Comparison of ENCODE assay signal across 12 cellular contexts in genomic region chr2:241940329-241940728, GRCh38.
DNase-seq lines count a peak whose midpoint lies in the region; ATAC-seq, FAIRE-seq and TF ChIP-seq lines count a peak whose summit lies in the region.
"Had no signal": no experiment of that assay in that cellular context is flagged by ENCODE, and none has a peak within 500 bp of the region (broad histone marks: within the 10 kb centered on the region; RNA-seq: fewer than 3 reads in every experiment).

No MANE protein-coding gene starts in this region.

- 82% methylated on average over 7 of the region's 7 CpGs for WGBS in SK-N-SH (ENCODE audit: low lambda C conversion rate)

- H3K9ac ChIP-seq in SK-N-SH (no peak overlapping the region), neural cell (ENCODE audit: low read length) (no peak overlapping the region), kidney (ENCODE audit: low read length in 2 of 2) (no peak overlapping the region)

- POLR2A ChIA-PET in SK-N-SH (lab: Yijun Ruan, JAX) (no interaction called here), HEK293 (lab: Yijun Ruan, JAX) (no interaction called here), WTC11 (lab: Charles Lee) (no interaction called here)

- H3K4me1 ChIP-seq in SK-N-SH (ENCODE audit: control insufficient read depth in 1 of 2, insufficient read depth in 2 of 2, low read depth in 1 of 2, low read length in 1 of 2) = peaks cover 4 to 11% of the 10 kb centered on the region in 2 experiments; a peak in 1 of 4 replicates
- H3K4me1 ChIP-seq in HEK293 (ENCODE audit: control insufficient read depth, insufficient read depth, low read length) = no peaks in the 10 kb centered on the region
- no peaks in the 10 kb centered on the region for H3K4me1 ChIP-seq in kidney (ENCODE audit: control insufficient read depth in 1 of 2, insufficient read depth in 1 of 2, low read depth in 1 of 2, low read length in 2 of 2)
- H3K4me1 ChIP-seq: gastrocnemius medialis, transverse colon had no signal

- no peak overlapping the region; the same call in 1 of the 2 replicates for H3K27ac Mint-ChIP-seq in WTC11

- DNase-seq in SK-N-SH = no peak
- DNase-seq in WTC11 (ENCODE audit: low spot score) = no peak
- no peak for DNase-seq in caudate nucleus (lab: John Stamatoyannopoulos, UW)
- no peak for DNase-seq in kidney
- DNase-seq: aorta; gastrocnemius medialis; stimulated activated CD4-positive, alpha-beta T cell treated with anti-CD3 and anti-CD28 coated beads, Interleukin-2, amount 100 ng/mL, for 24 hours; transverse colon had no signal

- TF ChIP-seq EP300 in SK-N-SH (IDR thresholded peaks at IDR 0.05; ENCODE audit: borderline replicate concordance in 1 of 2, low read depth in 1 of 2, low read length in 1 of 2) (no peak), neural cell (conservative IDR thresholded peaks at IDR 0.05; ENCODE audit: poor library complexity, severe bottlenecking) (no peak)

- no peaks in the 10 kb centered on the region for H3K27me3 ChIP-seq in SK-N-SH (ENCODE audit: insufficient read depth)
- H3K27me3 ChIP-seq in neural cell (ENCODE audit: insufficient read depth, low read depth, low read length) = no peaks in the 10 kb centered on the region
- H3K27me3 ChIP-seq: transverse colon had no signal

- no peak for ATAC-seq in SK-N-SH treated with all-trans-retinoic acid at 6 μM for 48 hours
- ATAC-seq in WTC11 = no peak
- ATAC-seq in HG03439 (IDR thresholded peaks at IDR 0.05; ENCODE audit: unreplicated experiment) = no peak
- ATAC-seq: gastrocnemius medialis had no signal

- H3K9me3 ChIP-seq in SK-N-SH = no peaks in the 10 kb centered on the region
- no peaks in the 10 kb centered on the region for H3K9me3 ChIP-seq in HEK293 (ENCODE audit: control insufficient read depth, insufficient read depth, low read depth, low read length)
- no peaks in the 10 kb centered on the region for H3K9me3 ChIP-seq in neural cell (ENCODE audit: low read length)
- no peaks in the 10 kb centered on the region for H3K9me3 ChIP-seq in kidney (ENCODE audit: control insufficient read depth in 1 of 2, low read length in 2 of 2)
- H3K9me3 ChIP-seq: gastrocnemius medialis, transverse colon had no signal

- H4K20me1 ChIP-seq in SK-N-SH (ENCODE audit: insufficient read depth) (no peaks in the 10 kb centered on the region), neural cell (ENCODE audit: insufficient read depth) (no peaks in the 10 kb centered on the region)

- peaks cover 4% of the 10 kb centered on the region; the same call in 1 of the 2 replicates for H3K4me1 Mint-ChIP-seq in WTC11

- no peaks in the 10 kb centered on the region for H3K36me3 ChIP-seq in SK-N-SH (replicated peaks in 1 of 2; ENCODE audit: control insufficient read depth in 1 of 2, insufficient read depth in 2 of 2, low read length in 1 of 2)
- no peaks in the 10 kb centered on the region for H3K36me3 ChIP-seq in HEK293 (ENCODE audit: control insufficient read depth in 2 of 2, insufficient read depth in 1 of 2, low read length in 2 of 2)
- H3K36me3 ChIP-seq in neural cell (ENCODE audit: insufficient read depth, low read length) = no peaks in the 10 kb centered on the region
- H3K36me3 ChIP-seq in kidney (ENCODE audit: control insufficient read depth in 1 of 2, insufficient read depth in 2 of 2, low read length in 2 of 2) = no peaks in the 10 kb centered on the region
- H3K36me3 ChIP-seq: gastrocnemius medialis, transverse colon had no signal

- no peak for TF ChIP-seq RAD21 in SK-N-SH (IDR thresholded peaks at IDR 0.05; ENCODE audit: low read length)
- peak; percentile 17 for TF ChIP-seq RAD21 in neural cell (conservative IDR thresholded peaks at IDR 0.05)

- H3F3A ChIP-seq in SK-N-SH (replicated peaks; ENCODE audit: insufficient read depth) (peaks cover 7% of the 10 kb centered on the region), neural cell (ENCODE audit: insufficient read depth, low read length, poor library complexity, severe bottlenecking) (no peaks in the 10 kb centered on the region)

- CTCF ChIA-PET in SK-N-SH (lab: Yijun Ruan, JAX) (interaction anchor here (1.1 to 3.7 kb wide), 2 partner anchors 11 to 20 kb away, joined by 3 to 16 read pairs; no protein-coding TSS in a partner anchor), HEK293 (lab: Yijun Ruan, JAX) (interaction anchor here (1.7 kb wide), 1 partner anchor 11 kb away, joined by 6 read pairs; no protein-coding TSS in a partner anchor), WTC11 (lab: Charles Lee) (no interaction called here)

- H3K4me3 Mint-ChIP-seq in WTC11 = no peak overlapping the region

- TF ChIP-seq CTCF in SK-N-SH (IDR thresholded peaks at IDR 0.05) (peak; percentile 39; the same call in 1 of the 2 replicates), HEK293 (tag by site-specific recombination; IDR thresholded peaks at IDR 0.05) (no peak), WTC11 (IDR thresholded peaks at IDR 0.05) (peak; percentile 28; the same call in 1 of the 2 replicates), neural cell (IDR thresholded peaks at IDR 0.05; ENCODE audit: poor library complexity, severe bottlenecking) (no peak), kidney (IDR thresholded peaks at IDR 0.05; ENCODE audit: borderline replicate concordance, extremely low read depth, insufficient read depth) (no peak)

- H3K36me3 Mint-ChIP-seq in WTC11 = peaks cover 11% of the 10 kb centered on the region

- H3K4me3 ChIP-seq in SK-N-SH (ENCODE audit: low read depth in 2 of 2, low read length in 1 of 2) (no peak overlapping the region), HEK293 (ENCODE audit: low read depth, low read length) (no peak overlapping the region), neural cell (ENCODE audit: low read length) (no peak overlapping the region), kidney (ENCODE audit: low read length in 2 of 2) (no peak overlapping the region)
- H3K4me3 ChIP-seq: gastrocnemius medialis, transverse colon had no signal

- peaks cover 26% of the 10 kb centered on the region for H3K9me3 Mint-ChIP-seq in WTC11

- H3K27me3 Mint-ChIP-seq in WTC11 (ENCODE audit: low read depth) = peaks cover 8% of the 10 kb centered on the region; the same call in 1 of the 2 replicates

- H2AFZ ChIP-seq in SK-N-SH (ENCODE audit: low read depth) (no peak overlapping the region), neural cell (ENCODE audit: low read depth, low read length) (no peak overlapping the region)

- no peaks in the 10 kb centered on the region for H3K79me2 ChIP-seq in SK-N-SH (ENCODE audit: insufficient read depth)
- H3K79me2 ChIP-seq in neural cell (replicated peaks; ENCODE audit: insufficient read depth, low read length) = no peaks in the 10 kb centered on the region

- no peak for FAIRE-seq in kidney (lab: Jason Lieb, UNC)

- intact Hi-C loops in kidney (cut with DNase I) = no loop called here

- no peaks in the 10 kb centered on the region for H3K9me2 ChIP-seq in SK-N-SH
- no peaks in the 10 kb centered on the region for H3K9me2 ChIP-seq in neural cell (ENCODE audit: insufficient read depth, low read length)

- H3K4me2 ChIP-seq in SK-N-SH = no peak overlapping the region
- H3K4me2 ChIP-seq in neural cell (ENCODE audit: low read length) = no peak overlapping the region

- no peak overlapping the region for H3K27ac ChIP-seq in SK-N-SH (ENCODE audit: low read depth in 2 of 2, low read length in 1 of 2)
- H3K27ac ChIP-seq in HEK293 (ENCODE audit: extremely low read depth, low read depth, low read length) = no peak overlapping the region
- no peak overlapping the region for H3K27ac ChIP-seq in neural cell (ENCODE audit: low read length)
- H3K27ac ChIP-seq in caudate nucleus (ENCODE audit: low read depth, low read length) = no peak overlapping the region
- H3K27ac ChIP-seq in kidney (ENCODE audit: low read depth in 2 of 2, low read length in 2 of 2) = no peak overlapping the region
- H3K27ac ChIP-seq: gastrocnemius medialis, transverse colon had no signal

TF ChIP-seq in SK-N-SH, 30 proteins besides CTCF, POLR2A, EP300 and RAD21 (continues in another document):
- TF ChIP-seq RFX5 (IDR thresholded peaks at IDR 0.05; ENCODE audit: low read length) (no peak), TCF12 (IDR thresholded peaks at IDR 0.05) (no peak)

TF ChIP-seq in SK-N-SH treated with all-trans-retinoic acid at 6 μM for 48 hours, 23 proteins besides CTCF, POLR2A, EP300 and RAD21 (continues in another document):
- no peak for TF ChIP-seq CSDC2 (CRISPR knock-in tag; IDR thresholded peaks at IDR 0.05)
- no peak for TF ChIP-seq PPARA (CRISPR knock-in tag; IDR thresholded peaks at IDR 0.05; ENCODE audit: borderline replicate concordance)
- no peak for TF ChIP-seq GLIS3 (CRISPR knock-in tag; IDR thresholded peaks at IDR 0.05)
- no peak for TF ChIP-seq RARB (CRISPR knock-in tag; IDR thresholded peaks at IDR 0.05)
- no peak for TF ChIP-seq ISL1 (CRISPR knock-in tag; IDR thresholded peaks at IDR 0.05)
- no peak for TF ChIP-seq ESRRG (CRISPR knock-in tag; IDR thresholded peaks at IDR 0.05)

TF ChIP-seq in HEK293, 187 proteins besides CTCF, POLR2A, EP300 and RAD21 (continues in another document):
- TF ChIP-seq ZNF16 (tag by site-specific recombination; IDR thresholded peaks at IDR 0.05; ENCODE audit: low read depth) (no peak), ZNF654 (tag by site-specific recombination; IDR thresholded peaks at IDR 0.05; ENCODE audit: low read depth) (peak; percentile 29; the same call in 1 of the 2 replicates), ZNF133 (tag by site-specific recombination; IDR thresholded peaks at IDR 0.05) (no peak), ZFP37 (tag by site-specific recombination; IDR thresholded peaks at IDR 0.05) (no peak), ZNF548 (tag by site-specific recombination; IDR thresholded peaks at IDR 0.05) (no peak)

TF ChIP-seq in WTC11, 78 proteins besides CTCF, POLR2A, EP300 and RAD21 (continues in another document):
- TF ChIP-seq CREM (CRISPR knock-in tag; IDR thresholded peaks at IDR 0.05) (no peak), ZNF219 (CRISPR knock-in tag; IDR thresholded peaks at IDR 0.05; ENCODE audit: borderline replicate concordance) (no peak)

Comparison
In these comparisons a context has a peak if more than half of its experiments do, and no peak if none do; other contexts are left out.
1. CTCF ChIP-seq: peak in SK-N-SH (single experiment) and WTC11 (single experiment); none in HEK293 (single experiment), neural cell (single experiment) and kidney (single experiment).